29 cellular contexts compared by ENCODE assay signal in the genomic region with DNA sequence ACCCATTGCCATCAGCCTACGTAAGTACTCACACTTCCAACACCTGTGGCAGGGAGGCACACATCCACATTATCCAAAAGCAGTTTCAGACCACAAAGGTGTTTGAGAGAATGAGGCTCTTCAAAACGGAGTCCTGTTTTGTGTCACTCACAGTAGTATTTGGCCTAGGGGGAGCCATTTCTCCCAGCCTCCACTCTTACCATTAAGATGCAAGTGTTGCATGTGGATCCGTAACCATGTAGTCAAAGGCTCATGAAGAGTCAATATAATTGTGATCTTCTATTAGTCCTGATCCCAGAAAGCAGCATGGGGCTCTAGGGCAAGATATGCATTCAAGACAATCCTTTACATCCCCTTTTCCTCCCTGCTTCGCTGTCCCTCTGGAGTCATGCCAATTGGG. TPM values are rescaled to one million over a fixed set of nuclear protein-coding genes. Genes with fewer than 3 reads are reported as not detected.
DNase-seq lines count a peak whose midpoint lies in the region; ATAC-seq and TF ChIP-seq lines count a peak whose summit lies in the region.
"Had no signal": no experiment of that assay in that cellular context is flagged by ENCODE, and none has a peak within 500 bp of the region (broad histone marks: within the 10 kb centered on the region; RNA-seq: fewer than 3 reads in every experiment).

No MANE protein-coding gene starts in this region.

- H3K27me3 Mint-ChIP-seq in GM23338 (ENCODE audit: insufficient read depth, low read depth, poor library complexity) (no peaks in the 10 kb centered on the region), neural crest cell (ENCODE audit: low read depth) (peaks cover 7% of the 10 kb centered on the region)
- H3K27me3 Mint-ChIP-seq: T-cell had no signal

- 0 out of 2 replicates have a peak overlapping the region, but pooled peaks have one; percentile 39 for H2AFZ ChIP-seq in GM23338
- H2AFZ ChIP-seq: PC-9 had no signal

- TF ChIP-seq CTCF in DOHH2 (IDR thresholded peaks at IDR 0.05; ENCODE audit: low read depth, low read length, poor library complexity, severe bottlenecking) (peak; percentile 35), GM23338 (conservative IDR thresholded peaks at IDR 0.05; ENCODE audit: low read depth in 2 of 2) (peak in 1 of 2 experiments; percentile 51; a peak in 3 of 4 replicates), WERI-Rb-1 (IDR thresholded peaks at IDR 0.05; ENCODE audit: low read depth, low read length) (0 out of 2 replicates have a peak, but pooled peaks have one; percentile 4), neural crest cell (conservative IDR thresholded peaks at IDR 0.05) (no peak), uterus (IDR thresholded peaks at IDR 0.05) (no peak)

- H3K79me2 ChIP-seq in DOHH2 (ENCODE audit: control insufficient read depth, low read length): no peaks in the 10 kb centered on the region
- H3K79me2 ChIP-seq in GM23338 (replicated peaks; ENCODE audit: insufficient read depth): no peaks in the 10 kb centered on the region

- H3K27me3 ChIP-seq in DOHH2 (ENCODE audit: control insufficient read depth, low read length) (no peaks in the 10 kb centered on the region), GM23338 (ENCODE audit: insufficient read depth) (no peaks in the 10 kb centered on the region), WERI-Rb-1 (ENCODE audit: insufficient read depth, low read depth, severe bottlenecking) (no peaks in the 10 kb centered on the region), uterus (no peaks in the 10 kb centered on the region)
- H3K27me3 ChIP-seq: SJSA1 had no signal

- intact Hi-C loops in uterus (cut with DNase I; ENCODE audit: low total_unique reads): no loop called here

- H4K20me1 ChIP-seq in DOHH2 (ENCODE audit: control insufficient read depth, insufficient read depth, low read depth, low read length) (no peaks in the 10 kb centered on the region), GM23338 (replicated peaks; ENCODE audit: insufficient read depth) (no peaks in the 10 kb centered on the region)

- H3K4me3 ChIP-seq in DOHH2 (ENCODE audit: low read length): no peak overlapping the region
- no peak overlapping the region for H3K4me3 ChIP-seq in GM23338
- H3K4me3 ChIP-seq in WERI-Rb-1 (ENCODE audit: low read depth, low read length): no peak overlapping the region
- H3K4me3 ChIP-seq in uterus: no peak overlapping the region
- H3K4me3 ChIP-seq: HAP-1, PC-9, SJSA1 had no signal

- H3K4me3 Mint-ChIP-seq in GM23338 (no peak overlapping the region), neural crest cell (no peak overlapping the region)
- H3K4me3 Mint-ChIP-seq: CD8-positive, alpha-beta T cell; HFFc6; T-cell had no signal

- no peak for ATAC-seq in GM23338
- no peak for ATAC-seq in GM21381 (IDR thresholded peaks at IDR 0.05; ENCODE audit: unreplicated experiment)
- ATAC-seq: CD8-positive, alpha-beta T cell; T-cell had no signal

- H3K36me3 Mint-ChIP-seq in GM23338 (ENCODE audit: low read depth): no peaks in the 10 kb centered on the region
- no peaks in the 10 kb centered on the region for H3K36me3 Mint-ChIP-seq in neural crest cell (ENCODE audit: low read depth)
- H3K36me3 Mint-ChIP-seq: CD8-positive, alpha-beta T cell; T-cell had no signal

- H3K27ac Mint-ChIP-seq in GM23338 (no peak overlapping the region), neural crest cell (ENCODE audit: unreplicated experiment) (peak overlapping the region; percentile 40)
- H3K27ac Mint-ChIP-seq: CD8-positive, alpha-beta T cell; HFFc6 had no signal

- H3K9me2 ChIP-seq in DOHH2 (replicated peaks; ENCODE audit: control insufficient read depth, low read length) (no peaks in the 10 kb centered on the region), GM23338 (ENCODE audit: insufficient read depth) (no peaks in the 10 kb centered on the region; the same call in 1 of the 2 replicates)

- peaks cover 28% of the 10 kb centered on the region for H3K4me1 ChIP-seq in DOHH2 (ENCODE audit: control insufficient read depth, low read length)
- H3K4me1 ChIP-seq in GM23338 (ENCODE audit: insufficient read depth): no peaks in the 10 kb centered on the region
- H3K4me1 ChIP-seq in uterus: no peaks in the 10 kb centered on the region
- H3K4me1 ChIP-seq: Caco-2, HAP-1, SJSA1 had no signal

- H3F3A ChIP-seq in DOHH2 (ENCODE audit: control insufficient read depth, insufficient read depth) (no peaks in the 10 kb centered on the region), GM23338 (replicated peaks; ENCODE audit: low read depth) (no peaks in the 10 kb centered on the region)

- DNase-seq in GM23338 (ENCODE audit: low spot score) (peak; percentile 15), WERI-Rb-1 (no peak), neural crest cell (ENCODE audit: low read depth, low spot score) (no peak), NCI-H146 treated with DMSO at 0.1 percent for 48 hours (lab: John Stamatoyannopoulos, UW; ENCODE audit: unreplicated experiment) (no peak), uterus (no peak)
- DNase-seq: Caco-2; CD8-positive, alpha-beta T cell; EL; GDM1; HFFc6; Karpas-422; MV-4-11; NCI-H1105; NCI-H1436 treated with DMSO at 0.1 percent for 48 hours; NCI-H1930; NCI-H2107; NCI-H524; NCI-H774; Right ventricle myocardium superior; RPMI8226; T-cell had no signal

- H3K36me3 ChIP-seq in DOHH2 (ENCODE audit: control insufficient read depth, low read length) (no peaks in the 10 kb centered on the region), GM23338 (ENCODE audit: insufficient read depth) (no peaks in the 10 kb centered on the region), WERI-Rb-1 (no peaks in the 10 kb centered on the region), uterus (no peaks in the 10 kb centered on the region)
- H3K36me3 ChIP-seq: HAP-1, SJSA1 had no signal

- no peak overlapping the region for H3K27ac ChIP-seq in DOHH2 (ENCODE audit: low read depth, low read length)
- no peak overlapping the region for H3K27ac ChIP-seq in GM23338 (ENCODE audit: low read depth)
- no peak overlapping the region for H3K27ac ChIP-seq in WERI-Rb-1
- H3K27ac ChIP-seq in uterus: no peak overlapping the region
- H3K27ac ChIP-seq: C4-2B, HL-60, PC-9, SJSA1 had no signal

- H3K9me3 ChIP-seq in DOHH2 (ENCODE audit: control insufficient read depth, insufficient read depth, low read length) (0 out of 2 replicates have a peak, but pooled peaks cover 3% of the 10 kb centered on the region), WERI-Rb-1 (ENCODE audit: severe bottlenecking) (no peaks in the 10 kb centered on the region), uterus (no peaks in the 10 kb centered on the region)
- H3K9me3 ChIP-seq: HAP-1, SJSA1 had no signal

- H3K4me2 ChIP-seq in DOHH2 (ENCODE audit: low read length) (no peak overlapping the region), GM23338 (no peak overlapping the region)
- H3K4me2 ChIP-seq: PC-9 had no signal

- TF ChIP-seq POLR2A in uterus (IDR thresholded peaks at IDR 0.05): no peak

- H3K4me1 Mint-ChIP-seq in GM23338: no peaks in the 10 kb centered on the region
- H3K4me1 Mint-ChIP-seq in neural crest cell: no peaks in the 10 kb centered on the region

- H3K9me3 Mint-ChIP-seq in GM23338: no peaks in the 10 kb centered on the region; the same call in 1 of the 3 replicates
- H3K9me3 Mint-ChIP-seq in neural crest cell: peaks cover 3% of the 10 kb centered on the region
- H3K9me3 Mint-ChIP-seq: CD8-positive, alpha-beta T cell; HFFc6; T-cell had no signal

TF ChIP-seq in GM23338, 12 proteins besides CTCF, POLR2A, EP300 and RAD21:
- TF ChIP-seq NANOG (IDR thresholded peaks at IDR 0.05; ENCODE audit: borderline replicate concordance): no peak
- no peak for TF ChIP-seq STAT1 (IDR thresholded peaks at IDR 0.05; ENCODE audit: unreplicated experiment)
- no peak for TF ChIP-seq ZNF114 (CRISPR knock-in tag; IDR thresholded peaks at IDR 0.05)
- no peak for TF ChIP-seq JUNB (IDR thresholded peaks at IDR 0.05; ENCODE audit: unreplicated experiment)
- TF ChIP-seq ZNF331 (CRISPR knock-in tag; IDR thresholded peaks at IDR 0.05; ENCODE audit: low read depth): no peak

RNA-seq across cellular contexts. Expression of gene IL10RA, which starts 41.5 kb away (rescaled TPM):
- 0.10 and 0.23 TPM in 2 replicates for total RNA-seq in GM23338 (2014; rRNA removed; shearing (Covaris generic))
- not detected in 2 replicates for polyA plus RNA-seq in GM23338 (2016; fragmentation: Nextera tagmentation; extraction: Ambion mirVana)
- total RNA-seq in neural crest cell: 0.37 and 0.48 TPM in 2 replicates
- total RNA-seq in uterus: 10 to 100 TPM in 3 of 4 donors, 1 to 10 TPM in 1; 6.8 to 45.9 (median 11.1) TPM
- total RNA-seq: HFFc6, PC-9, SJSA1 had no signal

RNA-seq across cellular contexts. Expression of gene TMPRSS4, which starts 49.2 kb away (rescaled TPM):
- 0.04 and 0.10 TPM in 2 replicates for total RNA-seq in GM23338 (2014; rRNA removed; shearing (Covaris generic))
- 0.35 and 0.58 TPM in 2 replicates for polyA plus RNA-seq in GM23338 (2016; fragmentation: Nextera tagmentation; extraction: Ambion mirVana)
- total RNA-seq in neural crest cell (not detected in 2 replicates), uterus (1 to 10 TPM in 1 of 4 donors, under 1 TPM in 1, not detected in 2; 0.88 to 5.5 TPM)
- total RNA-seq: CD8-positive, alpha-beta T cell; HFFc6; M059J; Right ventricle myocardium superior; SJSA1 had no signal

RNA-seq across cellular contexts. Expression of gene SMIM35, which starts 59.1 kb away (rescaled TPM):
- total RNA-seq in GM23338 (2014; rRNA removed; shearing (Covaris generic)): not detected in 2 replicates
- not detected in 2 replicates for polyA plus RNA-seq in GM23338 (2016; fragmentation: Nextera tagmentation; extraction: Ambion mirVana)
- total RNA-seq in neural crest cell (not detected in 2 replicates), uterus (not detected)
- total RNA-seq: Caco-2, HFFc6, M059J, PC-9, Right ventricle myocardium superior, SJSA1 had no signal

Comparison
In these comparisons a context has a peak if more than half of its experiments do, and no peak if none do; other contexts are left out.
1. CTCF ChIP-seq: peak in DOHH2 (single experiment) and WERI-Rb-1 (single experiment); none in neural crest cell (single experiment) and uterus (0 of 4).